30 cellular contexts compared by ENCODE assay signal in genomic region chr13:64910061-64910460, GRCh38.
"Had no signal": no experiment of that assay in that cellular context is flagged by ENCODE, and none has a peak within 500 bp of the region (broad histone marks: within the 10 kb centered on the region; RNA-seq: fewer than 3 reads in every experiment).

No MANE protein-coding gene starts in this region.

- H3K4me3 Mint-ChIP-seq: activated CD4-positive, alpha-beta memory T cell treated with anti-CD3 and anti-CD28 coated beads for 36 hours; activated CD4-positive, alpha-beta T cell treated with anti-CD3 and anti-CD28 coated beads, Interleukin-2, amount 10 ng/mL, durations not matched to agents 24 days and 14 days; activated naive CD4-positive, alpha-beta T cell treated with anti-CD3 and anti-CD28 coated beads for 36 hours; activated naive CD8-positive, alpha-beta T cell treated with anti-CD3 and anti-CD28 coated beads, Interleukin-2, amount 10 ng/mL, durations not matched to agents 7 days and 5 days; activated T-helper 1 cell treated with anti-CD3 and anti-CD28 coated beads, Interleukin-12 subunit alpha, Interleukin-12 subunit beta, Interleukin-2, Interleukin-4 antibody, amounts not matched to agents 30 ng/mL and 10 ng/mL and 1 ng/mL, durations not matched to agents 14 hours and 24 hours and 36 hours; immature natural killer cell; memory B cell; naive thymus-derived CD4-positive, alpha-beta T cell had no signal

- H3K9me3 ChIP-seq: pancreas had no signal

- H3K4me1 Mint-ChIP-seq: activated CD4-positive, alpha-beta T cell treated with anti-CD3 and anti-CD28 coated beads, Interleukin-2, amount 10 ng/mL, durations not matched to agents 24 days and 14 days; activated naive CD8-positive, alpha-beta T cell treated with anti-CD3 and anti-CD28 coated beads, Interleukin-2, amount 10 ng/mL, durations not matched to agents 7 days and 5 days; immature natural killer cell; memory B cell; naive thymus-derived CD4-positive, alpha-beta T cell had no signal

- H3K4me1 ChIP-seq: ascending aorta, heart left ventricle, pancreas, psoas muscle, tibial nerve had no signal

- H3K27ac ChIP-seq: ascending aorta, heart left ventricle, pancreas, psoas muscle, tibial nerve had no signal

- H3K36me3 ChIP-seq: ascending aorta, heart left ventricle, pancreas, tibial nerve had no signal

- FAIRE-seq: colon, endometrium, pancreas had no signal

- H3K27ac Mint-ChIP-seq: activated CD4-positive, alpha-beta memory T cell treated with anti-CD3 and anti-CD28 coated beads for 36 hours; activated CD4-positive, alpha-beta T cell treated with anti-CD3 and anti-CD28 coated beads, Interleukin-2, amount 10 ng/mL, durations not matched to agents 24 days and 14 days; activated naive CD4-positive, alpha-beta T cell treated with anti-CD3 and anti-CD28 coated beads for 36 hours; activated naive CD8-positive, alpha-beta T cell treated with anti-CD3 and anti-CD28 coated beads, Interleukin-2, amount 10 ng/mL, durations not matched to agents 7 days and 5 days; activated T-helper 1 cell treated with anti-CD3 and anti-CD28 coated beads, Interleukin-12 subunit alpha, Interleukin-12 subunit beta, Interleukin-2, Interleukin-4 antibody, amounts not matched to agents 30 ng/mL and 10 ng/mL and 1 ng/mL, durations not matched to agents 14 hours and 24 hours and 36 hours; immature natural killer cell; memory B cell; naive thymus-derived CD4-positive, alpha-beta T cell had no signal

- H3K27me3 ChIP-seq: ascending aorta, heart left ventricle, pancreas, tibial nerve had no signal

- DNase-seq: activated CD4-positive, alpha-beta memory T cell treated with anti-CD3 and anti-CD28 coated beads for 36 hours; activated CD4-positive, alpha-beta T cell treated with anti-CD3 and anti-CD28 coated beads, Interleukin-2, amount 10 ng/mL, durations not matched to agents 24 days and 14 days; activated CD4-positive, CD25-positive, alpha-beta regulatory T cell treated with anti-CD3 and anti-CD28 coated beads, Interleukin-2, amount 50 U/mL, for 72 hours; activated CD8-positive, alpha-beta memory T cell treated with anti-CD3 and anti-CD28 coated beads, Interleukin-2, amount 50 U/mL, for 4 hours; activated effector memory CD4-positive, alpha-beta T cell treated with anti-CD3 and anti-CD28 coated beads, Interleukin-2, amount 50 U/mL, for 16 hours; activated naive CD4-positive, alpha-beta T cell treated with anti-CD3 and anti-CD28 coated beads for 36 hours; activated naive CD8-positive, alpha-beta T cell treated with anti-CD3 and anti-CD28 coated beads, Interleukin-2, amount 10 ng/mL, durations not matched to agents 7 days and 5 days; activated T-cell treated with anti-CD3 and anti-CD28 coated beads, Interleukin-2, amount 50 U/mL, for 1 hour; central memory CD4-positive, alpha-beta T cell; dermis blood vessel endothelial cell; effector CD4-positive, alpha-beta T cell; foreskin fibroblast; heart left ventricle; hypothalamus; immature natural killer cell; midbrain; naive thymus-derived CD4-positive, alpha-beta T cell; nucleus accumbens; pancreas; psoas muscle; right cardiac atrium; stimulated activated CD4-positive, alpha-beta T cell treated with anti-CD3 and anti-CD28 coated beads, Interleukin-15, amount 100 ng/mL, for 24 hours; stimulated activated naive CD4-positive, alpha-beta T cell; T-helper 2 cell had no signal

- H3K27me3 Mint-ChIP-seq: activated CD4-positive, alpha-beta memory T cell treated with anti-CD3 and anti-CD28 coated beads for 36 hours; activated CD4-positive, alpha-beta T cell treated with anti-CD3 and anti-CD28 coated beads, Interleukin-2, amount 10 ng/mL, durations not matched to agents 24 days and 14 days; activated naive CD8-positive, alpha-beta T cell treated with anti-CD3 and anti-CD28 coated beads, Interleukin-2, amount 10 ng/mL, durations not matched to agents 7 days and 5 days; memory B cell; naive thymus-derived CD4-positive, alpha-beta T cell had no signal

- H3K4me3 ChIP-seq: ascending aorta, heart left ventricle, pancreas, psoas muscle, tibial nerve had no signal

- H3K36me3 Mint-ChIP-seq: activated CD4-positive, alpha-beta memory T cell treated with anti-CD3 and anti-CD28 coated beads for 36 hours; activated naive CD8-positive, alpha-beta T cell treated with anti-CD3 and anti-CD28 coated beads, Interleukin-2, amount 10 ng/mL, durations not matched to agents 7 days and 5 days; immature natural killer cell; memory B cell; naive thymus-derived CD4-positive, alpha-beta T cell had no signal
